1 cellular context compared by ENCODE assay signal in genomic region chr17:4966844-4967538, GRCh38.
TF ChIP-seq lines count a peak whose summit lies in the region.

No MANE protein-coding gene starts in this region.

TF ChIP-seq in GM12878, 131 proteins besides CTCF, POLR2A, EP300 and RAD21 (continued from another document and continues in another):
- TF ChIP-seq POU2F2 (IDR thresholded peaks at IDR 0.05; ENCODE audit: borderline replicate concordance, low read depth, low read length), result no peak
- TF ChIP-seq, protein P1, sequence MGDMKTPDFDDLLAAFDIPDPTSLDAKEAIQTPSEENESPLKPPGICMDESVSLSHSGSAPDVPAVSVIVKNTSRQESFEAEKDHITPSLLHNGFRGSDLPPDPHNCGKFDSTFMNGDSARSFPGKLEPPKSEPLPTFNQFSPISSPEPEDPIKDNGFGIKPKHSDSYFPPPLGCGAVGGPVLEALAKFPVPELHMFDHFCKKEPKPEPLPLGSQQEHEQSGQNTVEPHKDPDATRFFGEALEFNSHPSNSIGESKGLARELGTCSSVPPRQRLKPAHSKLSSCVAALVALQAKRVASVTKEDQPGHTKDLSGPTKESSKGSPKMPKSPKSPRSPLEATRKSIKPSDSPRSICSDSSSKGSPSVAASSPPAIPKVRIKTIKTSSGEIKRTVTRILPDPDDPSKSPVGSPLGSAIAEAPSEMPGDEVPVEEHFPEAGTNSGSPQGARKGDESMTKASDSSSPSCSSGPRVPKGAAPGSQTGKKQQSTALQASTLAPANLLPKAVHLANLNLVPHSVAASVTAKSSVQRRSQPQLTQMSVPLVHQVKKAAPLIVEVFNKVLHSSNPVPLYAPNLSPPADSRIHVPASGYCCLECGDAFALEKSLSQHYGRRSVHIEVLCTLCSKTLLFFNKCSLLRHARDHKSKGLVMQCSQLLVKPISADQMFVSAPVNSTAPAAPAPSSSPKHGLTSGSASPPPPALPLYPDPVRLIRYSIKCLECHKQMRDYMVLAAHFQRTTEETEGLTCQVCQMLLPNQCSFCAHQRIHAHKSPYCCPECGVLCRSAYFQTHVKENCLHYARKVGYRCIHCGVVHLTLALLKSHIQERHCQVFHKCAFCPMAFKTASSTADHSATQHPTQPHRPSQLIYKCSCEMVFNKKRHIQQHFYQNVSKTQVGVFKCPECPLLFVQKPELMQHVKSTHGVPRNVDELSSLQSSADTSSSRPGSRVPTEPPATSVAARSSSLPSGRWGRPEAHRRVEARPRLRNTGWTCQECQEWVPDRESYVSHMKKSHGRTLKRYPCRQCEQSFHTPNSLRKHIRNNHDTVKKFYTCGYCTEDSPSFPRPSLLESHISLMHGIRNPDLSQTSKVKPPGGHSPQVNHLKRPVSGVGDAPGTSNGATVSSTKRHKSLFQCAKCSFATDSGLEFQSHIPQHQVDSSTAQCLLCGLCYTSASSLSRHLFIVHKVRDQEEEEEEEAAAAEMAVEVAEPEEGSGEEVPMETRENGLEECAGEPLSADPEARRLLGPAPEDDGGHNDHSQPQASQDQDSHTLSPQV (IDR thresholded peaks at IDR 0.05), result no peak
- TF ChIP-seq SREBF2 (IDR thresholded peaks at IDR 0.05; ENCODE audit: low read length), result no peak
- no peak for TF ChIP-seq IKZF2 (IDR thresholded peaks at IDR 0.05)
- TF ChIP-seq YY1 (IDR thresholded peaks at IDR 0.05; ENCODE audit: low read depth, low read length), result no peak
- no peak for TF ChIP-seq CBX3 (IDR thresholded peaks at IDR 0.05; ENCODE audit: borderline replicate concordance, low read depth)
- TF ChIP-seq, protein P2, sequence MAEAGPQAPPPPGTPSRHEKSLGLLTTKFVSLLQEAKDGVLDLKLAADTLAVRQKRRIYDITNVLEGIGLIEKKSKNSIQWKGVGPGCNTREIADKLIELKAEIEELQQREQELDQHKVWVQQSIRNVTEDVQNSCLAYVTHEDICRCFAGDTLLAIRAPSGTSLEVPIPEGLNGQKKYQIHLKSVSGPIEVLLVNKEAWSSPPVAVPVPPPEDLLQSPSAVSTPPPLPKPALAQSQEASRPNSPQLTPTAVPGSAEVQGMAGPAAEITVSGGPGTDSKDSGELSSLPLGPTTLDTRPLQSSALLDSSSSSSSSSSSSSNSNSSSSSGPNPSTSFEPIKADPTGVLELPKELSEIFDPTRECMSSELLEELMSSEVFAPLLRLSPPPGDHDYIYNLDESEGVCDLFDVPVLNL (IDR thresholded peaks at IDR 0.05; ENCODE audit: low read depth, low read length), result no peak
- TF ChIP-seq SUPT20H (IDR thresholded peaks at IDR 0.05; ENCODE audit: borderline replicate concordance, control insufficient read depth, low read depth, low read length), result no peak
- TF ChIP-seq EED (IDR thresholded peaks at IDR 0.05; ENCODE audit: low read depth), result no peak
- peak; percentile 98 for TF ChIP-seq CHD2 (IDR thresholded peaks at IDR 0.05; ENCODE audit: borderline replicate concordance, low read depth, low read length)
- TF ChIP-seq, protein P3, sequence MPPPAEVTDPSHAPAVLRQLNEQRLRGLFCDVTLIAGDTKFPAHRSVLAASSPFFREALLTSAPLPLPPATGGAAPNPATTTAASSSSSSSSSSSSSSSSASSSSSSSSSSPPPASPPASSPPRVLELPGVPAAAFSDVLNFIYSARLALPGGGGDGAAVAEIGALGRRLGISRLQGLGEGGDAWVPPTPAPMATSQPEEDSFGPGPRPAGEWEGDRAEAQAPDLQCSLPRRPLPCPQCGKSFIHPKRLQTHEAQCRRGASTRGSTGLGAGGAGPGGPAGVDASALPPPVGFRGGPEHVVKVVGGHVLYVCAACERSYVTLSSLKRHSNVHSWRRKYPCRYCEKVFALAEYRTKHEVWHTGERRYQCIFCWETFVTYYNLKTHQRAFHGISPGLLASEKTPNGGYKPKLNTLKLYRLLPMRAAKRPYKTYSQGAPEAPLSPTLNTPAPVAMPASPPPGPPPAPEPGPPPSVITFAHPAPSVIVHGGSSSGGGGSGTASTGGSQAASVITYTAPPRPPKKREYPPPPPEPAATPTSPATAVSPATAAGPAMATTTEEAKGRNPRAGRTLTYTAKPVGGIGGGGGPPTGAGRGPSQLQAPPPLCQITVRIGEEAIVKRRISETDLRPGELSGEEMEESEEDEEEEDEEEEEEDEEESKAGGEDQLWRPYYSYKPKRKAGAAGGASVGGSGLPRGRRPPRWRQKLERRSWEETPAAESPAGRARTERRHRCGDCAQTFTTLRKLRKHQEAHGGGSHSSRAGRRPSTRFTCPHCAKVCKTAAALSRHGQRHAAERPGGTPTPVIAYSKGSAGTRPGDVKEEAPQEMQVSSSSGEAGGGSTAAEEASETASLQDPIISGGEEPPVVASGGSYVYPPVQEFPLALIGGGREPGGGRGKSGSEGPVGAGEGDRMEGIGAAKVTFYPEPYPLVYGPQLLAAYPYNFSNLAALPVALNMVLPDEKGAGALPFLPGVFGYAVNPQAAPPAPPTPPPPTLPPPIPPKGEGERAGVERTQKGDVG (CRISPR knock-in tag; IDR thresholded peaks at IDR 0.05), result no peak
- peak; percentile 8; the same call in 1 of the 2 replicates for TF ChIP-seq PAX5 (IDR thresholded peaks at IDR 0.05; ENCODE audit: borderline replicate concordance, low read depth, low read length)
- TF ChIP-seq EZH2 (IDR thresholded peaks at IDR 0.05; ENCODE audit: borderline replicate concordance, control insufficient read depth, low read depth, low read length), result no peak
- TF ChIP-seq PBX3 (IDR thresholded peaks at IDR 0.05; ENCODE audit: insufficient replicate concordance, low read depth, low read length), result peak; percentile 99
- TF ChIP-seq BMI1 (IDR thresholded peaks at IDR 0.05; ENCODE audit: borderline replicate concordance), result no peak
- no peak for TF ChIP-seq RAD51 (IDR thresholded peaks at IDR 0.05)
- no peak for TF ChIP-seq CHD4 (IDR thresholded peaks at IDR 0.05)
- TF ChIP-seq, protein P4, sequence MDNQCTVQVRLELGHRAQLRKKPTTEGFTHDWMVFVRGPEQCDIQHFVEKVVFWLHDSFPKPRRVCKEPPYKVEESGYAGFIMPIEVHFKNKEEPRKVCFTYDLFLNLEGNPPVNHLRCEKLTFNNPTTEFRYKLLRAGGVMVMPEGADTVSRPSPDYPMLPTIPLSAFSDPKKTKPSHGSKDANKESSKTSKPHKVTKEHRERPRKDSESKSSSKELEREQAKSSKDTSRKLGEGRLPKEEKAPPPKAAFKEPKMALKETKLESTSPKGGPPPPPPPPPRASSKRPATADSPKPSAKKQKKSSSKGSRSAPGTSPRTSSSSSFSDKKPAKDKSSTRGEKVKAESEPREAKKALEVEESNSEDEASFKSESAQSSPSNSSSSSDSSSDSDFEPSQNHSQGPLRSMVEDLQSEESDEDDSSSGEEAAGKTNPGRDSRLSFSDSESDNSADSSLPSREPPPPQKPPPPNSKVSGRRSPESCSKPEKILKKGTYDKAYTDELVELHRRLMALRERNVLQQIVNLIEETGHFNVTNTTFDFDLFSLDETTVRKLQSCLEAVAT (IDR thresholded peaks at IDR 0.05), result no peak
- no peak for TF ChIP-seq BRCA1 (IDR thresholded peaks at IDR 0.05; ENCODE audit: low read depth, low read length)
- peak; percentile 71 for TF ChIP-seq NR2C1 (IDR thresholded peaks at IDR 0.05)
- TF ChIP-seq TCF7 (IDR thresholded peaks at IDR 0.05; ENCODE audit: borderline replicate concordance), result no peak
- peak; percentile 21 for TF ChIP-seq USF1 (IDR thresholded peaks at IDR 0.05; ENCODE audit: borderline replicate concordance, extremely low read length, insufficient read depth, low read depth, low read length)
- no peak for TF ChIP-seq RB1 (IDR thresholded peaks at IDR 0.05; ENCODE audit: borderline replicate concordance)
- no peak for TF ChIP-seq POLR2AphosphoS2 (IDR thresholded peaks at IDR 0.05; ENCODE audit: low read depth, low read length)
- no peak for TF ChIP-seq STAT3 (IDR thresholded peaks at IDR 0.05; ENCODE audit: low read depth, low read length)
- TF ChIP-seq, protein P5, sequence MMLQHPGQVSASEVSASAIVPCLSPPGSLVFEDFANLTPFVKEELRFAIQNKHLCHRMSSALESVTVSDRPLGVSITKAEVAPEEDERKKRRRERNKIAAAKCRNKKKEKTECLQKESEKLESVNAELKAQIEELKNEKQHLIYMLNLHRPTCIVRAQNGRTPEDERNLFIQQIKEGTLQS (IDR thresholded peaks at IDR 0.05; ENCODE audit: borderline replicate concordance, extremely low read depth, low read depth, low read length), result no peak
- no peak for TF ChIP-seq ESRRA (IDR thresholded peaks at IDR 0.05; ENCODE audit: low read length)
- peak; percentile 99 for TF ChIP-seq IRF3 (IDR thresholded peaks at IDR 0.05)
- 0 out of 2 replicates have a peak, but pooled peaks have one; percentile 60 for TF ChIP-seq CHD1 (IDR thresholded peaks at IDR 0.05; ENCODE audit: low read depth, low read length)
- 0 out of 2 replicates have a peak, but pooled peaks have one; percentile 46 for TF ChIP-seq FOXK2 (IDR thresholded peaks at IDR 0.05)
- TF ChIP-seq CBX5 (IDR thresholded peaks at IDR 0.05; ENCODE audit: low read depth), result no peak
- TF ChIP-seq PRDM15 (CRISPR knock-in tag; IDR thresholded peaks at IDR 0.05), result no peak
- TF ChIP-seq, protein P6, sequence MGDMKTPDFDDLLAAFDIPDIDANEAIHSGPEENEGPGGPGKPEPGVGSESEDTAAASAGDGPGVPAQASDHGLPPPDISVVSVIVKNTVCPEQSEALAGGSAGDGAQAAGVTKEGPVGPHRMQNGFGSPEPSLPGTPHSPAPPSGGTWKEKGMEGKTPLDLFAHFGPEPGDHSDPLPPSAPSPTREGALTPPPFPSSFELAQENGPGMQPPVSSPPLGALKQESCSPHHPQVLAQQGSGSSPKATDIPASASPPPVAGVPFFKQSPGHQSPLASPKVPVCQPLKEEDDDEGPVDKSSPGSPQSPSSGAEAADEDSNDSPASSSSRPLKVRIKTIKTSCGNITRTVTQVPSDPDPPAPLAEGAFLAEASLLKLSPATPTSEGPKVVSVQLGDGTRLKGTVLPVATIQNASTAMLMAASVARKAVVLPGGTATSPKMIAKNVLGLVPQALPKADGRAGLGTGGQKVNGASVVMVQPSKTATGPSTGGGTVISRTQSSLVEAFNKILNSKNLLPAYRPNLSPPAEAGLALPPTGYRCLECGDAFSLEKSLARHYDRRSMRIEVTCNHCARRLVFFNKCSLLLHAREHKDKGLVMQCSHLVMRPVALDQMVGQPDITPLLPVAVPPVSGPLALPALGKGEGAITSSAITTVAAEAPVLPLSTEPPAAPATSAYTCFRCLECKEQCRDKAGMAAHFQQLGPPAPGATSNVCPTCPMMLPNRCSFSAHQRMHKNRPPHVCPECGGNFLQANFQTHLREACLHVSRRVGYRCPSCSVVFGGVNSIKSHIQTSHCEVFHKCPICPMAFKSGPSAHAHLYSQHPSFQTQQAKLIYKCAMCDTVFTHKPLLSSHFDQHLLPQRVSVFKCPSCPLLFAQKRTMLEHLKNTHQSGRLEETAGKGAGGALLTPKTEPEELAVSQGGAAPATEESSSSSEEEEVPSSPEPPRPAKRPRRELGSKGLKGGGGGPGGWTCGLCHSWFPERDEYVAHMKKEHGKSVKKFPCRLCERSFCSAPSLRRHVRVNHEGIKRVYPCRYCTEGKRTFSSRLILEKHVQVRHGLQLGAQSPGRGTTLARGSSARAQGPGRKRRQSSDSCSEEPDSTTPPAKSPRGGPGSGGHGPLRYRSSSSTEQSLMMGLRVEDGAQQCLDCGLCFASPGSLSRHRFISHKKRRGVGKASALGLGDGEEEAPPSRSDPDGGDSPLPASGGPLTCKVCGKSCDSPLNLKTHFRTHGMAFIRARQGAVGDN (IDR thresholded peaks at IDR 0.05), result peak; percentile 20
- no peak for TF ChIP-seq NFXL1 (IDR thresholded peaks at IDR 0.05; ENCODE audit: borderline replicate concordance)
- TF ChIP-seq HDGF (IDR thresholded peaks at IDR 0.05), result peak; percentile 89; the same call in 1 of the 2 replicates
- TF ChIP-seq SREBF1 (IDR thresholded peaks at IDR 0.05; ENCODE audit: low read length), result no peak
- TF ChIP-seq ZNF24 (IDR thresholded peaks at IDR 0.05), result no peak
